Comparison of ENCODE assay signal across 8 cellular contexts in the genomic region with DNA sequence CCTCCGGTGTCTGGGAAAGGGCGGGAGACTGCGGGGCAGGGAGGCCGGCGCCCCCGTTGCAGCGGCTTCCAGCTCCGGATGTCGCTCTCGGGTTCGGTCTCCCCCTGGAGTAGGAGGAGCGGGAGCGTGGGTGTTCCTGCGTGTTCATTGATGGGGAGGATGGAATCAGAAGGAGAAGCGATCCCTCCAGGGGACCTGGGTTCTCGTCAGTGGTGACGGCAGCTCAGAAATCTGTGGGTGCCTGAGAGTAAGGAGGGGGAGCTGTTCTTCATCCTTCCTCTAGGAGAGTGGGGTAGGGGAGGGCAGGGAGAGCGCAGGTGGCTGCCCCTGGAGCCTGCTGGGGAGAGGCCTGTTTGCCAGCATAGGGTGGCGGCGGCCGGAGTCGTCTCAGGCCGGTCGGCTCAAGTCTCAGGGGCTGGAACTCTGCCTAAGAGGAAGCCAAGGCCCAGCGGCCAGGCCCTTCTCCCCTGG. TPM values are rescaled to one million over a fixed set of nuclear protein-coding genes. Genes with fewer than 3 reads are reported as not detected.
DNase-seq lines count a peak whose midpoint lies in the region; ATAC-seq, FAIRE-seq and TF ChIP-seq lines count a peak whose summit lies in the region.

No MANE protein-coding gene starts in this region.

- TF ChIP-seq POLR2A in testis (IDR thresholded peaks at IDR 0.05): no peak

- H3K27me3 ChIP-seq in testis: no peaks in the 10 kb centered on the region

- TF ChIP-seq CTCF in fibroblast of pulmonary artery (IDR thresholded peaks at IDR 0.05; ENCODE audit: low read length, missing control alignments): peak; percentile 2
- TF ChIP-seq CTCF in nephron progenitor cell (IDR thresholded peaks at IDR 0.05): no peak
- peak in 1 of 3 experiments; percentile 9 for TF ChIP-seq CTCF in testis (IDR thresholded peaks at IDR 0.05)
- TF ChIP-seq CTCF in D721Med (IDR thresholded peaks at IDR 0.05; ENCODE audit: insufficient read depth, missing control alignments): no peak

- H3K9me3 ChIP-seq in testis: no peaks in the 10 kb centered on the region

- H3K27ac ChIP-seq in testis: peak overlapping the region; percentile 83 to 90

- no peaks in the 10 kb centered on the region for H3K36me3 ChIP-seq in testis (ENCODE audit: low read depth, missing control alignments)

- H3K36me3 Mint-ChIP-seq in nephron progenitor cell (ENCODE audit: low read depth): peaks cover 4% of the 10 kb centered on the region

- intact Hi-C loops in testis (cut with DNase I; ENCODE audit: low total_unique reads): no loop called here

- H3K27ac Mint-ChIP-seq in nephron progenitor cell: no peak overlapping the region

- H3K4me3 ChIP-seq in fibroblast of pulmonary artery (replicated peaks; ENCODE audit: low read depth, low read length) (peak overlapping the region; percentile 80), testis (peak overlapping the region; percentile 62 to 72)

- DNase-seq in ELF-1 (ENCODE audit: low read depth, low spot score) (peak; percentile 50), LoVo (ENCODE audit: low spot score) (peak; percentile 27), fibroblast of pulmonary artery (ENCODE audit: low read depth) (peak; percentile 27), nephron progenitor cell (peak; percentile 42), testis (peak; percentile 42), D721Med (ENCODE audit: insufficient read length, low spot score) (no peak)
- peak; percentile 46 for DNase-seq in activated T-cell treated with anti-CD3 and anti-CD28 coated beads, Interleukin-2, amount 50 U/mL, for 1 hour

- FAIRE-seq in D721Med (lab: Jason Lieb, UNC): no peak

- no peak for ATAC-seq in GM19463 (IDR thresholded peaks at IDR 0.05; ENCODE audit: unreplicated experiment)

- H3K4me1 ChIP-seq in testis: peaks cover 14% of the 10 kb centered on the region

- H3K27me3 Mint-ChIP-seq in nephron progenitor cell (ENCODE audit: low read depth, poor library complexity): peaks cover 41% of the 10 kb centered on the region

- peaks cover 4% of the 10 kb centered on the region for H3K9me3 Mint-ChIP-seq in nephron progenitor cell

- peak overlapping the region; percentile 90 for H3K4me3 Mint-ChIP-seq in nephron progenitor cell

- H3K4me1 Mint-ChIP-seq in nephron progenitor cell: peaks cover 48% of the 10 kb centered on the region

- WGBS in testis, 2 donors: 0 to 3% methylated on average over 8 to 15 of the region's 25 CpGs

RNA-seq across cellular contexts. Expression of a gene that starts 1.1 kb away (rescaled TPM):
- total RNA-seq in testis: 10 to 100 TPM; 14.6 to 20.4 TPM
- polyA plus RNA-seq in testis (ENCODE audit: insufficient read depth, low read depth, low replicate concordance): 3.9 TPM
